In genomic region chr3:52211268-52211891, GRCh38 we compare ENCODE assay signal across 23 cellular contexts. TPM values are rescaled to one million over a fixed set of nuclear protein-coding genes. Genes with fewer than 3 reads are reported as not detected.
"Had no signal": no experiment of that assay in that cellular context is flagged by ENCODE, and none has a peak within 500 bp of the region (broad histone marks: within the 10 kb centered on the region; RNA-seq: fewer than 3 reads in every experiment).

No MANE protein-coding gene starts in this region.

- H3K27ac ChIP-seq: ascending aorta, ovary, psoas muscle, right atrium auricular region, thyroid gland had no signal

- H3K27me3 ChIP-seq: adrenal gland, ascending aorta, ovary, right atrium auricular region, thyroid gland had no signal

- H3K9me3 ChIP-seq: adrenal gland, ascending aorta, ovary, psoas muscle, right atrium auricular region, thyroid gland had no signal

- H3K36me3 ChIP-seq: ovary had no signal

- DNase-seq: activated CD4-positive, alpha-beta T cell treated with anti-CD3 and anti-CD28 coated beads for 1 hour; activated CD4-positive, alpha-beta T cell treated with anti-CD3 and anti-CD28 coated beads, Interleukin-2, amount 50 U/mL, for 1 hour; activated CD8-positive, alpha-beta T cell treated with anti-CD3 and anti-CD28 coated beads, Interleukin-2, amount 10 ng/mL, durations not matched to agents 7 days and 5 days; activated naive CD4-positive, alpha-beta T cell; activated T-cell treated with anti-CD3 and anti-CD28 coated beads, Interleukin-2, amount 50 U/mL, for 24 hours; central memory CD4-positive, alpha-beta T cell; dermis blood vessel endothelial cell; effector memory CD4-positive, alpha-beta T cell; foreskin melanocyte; left cardiac atrium; ovary; psoas muscle; stimulated activated CD4-positive, alpha-beta T cell treated with anti-CD3 and anti-CD28 coated beads, Interleukin-12 subunit alpha, Interleukin-12 subunit beta, amount 100 ng/mL, for 4 hours; stimulated activated CD4-positive, alpha-beta T cell treated with anti-CD3 and anti-CD28 coated beads, Interleukin-4, amount 100 ng/mL, for 4 hours; stimulated activated naive CD8-positive, alpha-beta T cell treated with anti-CD3 and anti-CD28 coated beads, Interleukin-15, Interleukin-2, amounts not matched to agents 100 U/mL and 50 U/mL, for 24 hours; substantia nigra; T-helper 1 cell; thyroid gland had no signal

- H3K4me3 ChIP-seq: adrenal gland, ascending aorta, lung, ovary, psoas muscle, right atrium auricular region, thyroid gland had no signal

- ATAC-seq: activated CD8-positive, alpha-beta T cell treated with anti-CD3 and anti-CD28 coated beads, Interleukin-2, amount 10 ng/mL, durations not matched to agents 7 days and 5 days; naive thymus-derived CD8-positive, alpha-beta T cell; stimulated activated naive CD8-positive, alpha-beta T cell treated with anti-CD3 and anti-CD28 coated beads, Interleukin-15, Interleukin-2, amounts not matched to agents 100 U/mL and 50 U/mL, for 24 hours had no signal

RNA-seq across cellular contexts. Expression of gene TLR9, which starts 14.1 kb away (rescaled TPM):
- total RNA-seq: ascending aorta, right atrium auricular region had no signal
- polyA plus RNA-seq: naive thymus-derived CD8-positive, alpha-beta T cell had no signal

RNA-seq across cellular contexts. Expression of gene POC1A, which starts 57.2 kb away (rescaled TPM):
- total RNA-seq: ascending aorta had no signal
